ENCODE assay signal across 11 cellular contexts in genomic region chr18:24011095-24011917, GRCh38. TPM values are rescaled to one million over a fixed set of nuclear protein-coding genes. Genes with fewer than 3 reads are reported as not detected.
A peak's percentile ranks its signal among the peaks of the same experiment; 100 is the strongest.
DNase-seq lines count a peak whose midpoint lies in the region; ATAC-seq and FAIRE-seq lines count a peak whose summit lies in the region.
"Had no signal": no experiment of that assay in that cellular context is flagged by ENCODE, and none has a peak within 500 bp of the region (broad histone marks: within the 10 kb centered on the region; RNA-seq: fewer than 3 reads in every experiment).

No MANE protein-coding gene starts in this region.

- H3K27me3 ChIP-seq in CD4-positive, CD25-positive, alpha-beta regulatory T cell (ENCODE audit: control insufficient read depth, insufficient read depth, low read length): no peaks in the 10 kb centered on the region

- no peaks in the 10 kb centered on the region for H3K27me3 Mint-ChIP-seq in CD4-positive, CD25-positive, alpha-beta regulatory T cell
- H3K27me3 Mint-ChIP-seq in T-helper 1 cell treated with Interleukin-12 subunit alpha and Interleukin-12 subunit beta and Interleukin-4 antibody, amounts not matched to agents 30 μg/mL and 1 μg/mL, for 36 hours (ENCODE audit: low read depth): no peaks in the 10 kb centered on the region

- H3K4me3 Mint-ChIP-seq in CD4-positive, CD25-positive, alpha-beta regulatory T cell: peak overlapping the region; percentile 80 to 88 (median 84)
- peak overlapping the region; percentile 76 for H3K4me3 Mint-ChIP-seq in T-helper 1 cell treated with Interleukin-12 subunit alpha and Interleukin-12 subunit beta and Interleukin-4 antibody, amounts not matched to agents 30 μg/mL and 1 μg/mL, for 36 hours

- peak overlapping the region; percentile 91 to 99 (median 97) for H3K27ac Mint-ChIP-seq in CD4-positive, CD25-positive, alpha-beta regulatory T cell
- peak overlapping the region; percentile 92 for H3K27ac Mint-ChIP-seq in T-helper 1 cell treated with Interleukin-12 subunit alpha and Interleukin-12 subunit beta and Interleukin-4 antibody, amounts not matched to agents 30 μg/mL and 1 μg/mL, for 36 hours

- no peaks in the 10 kb centered on the region for H3K9me3 ChIP-seq in CD4-positive, CD25-positive, alpha-beta regulatory T cell (ENCODE audit: control insufficient read depth in 2 of 2, low read length in 2 of 2)

- H3K9me3 Mint-ChIP-seq in CD4-positive, CD25-positive, alpha-beta regulatory T cell: no peaks in the 10 kb centered on the region
- no peaks in the 10 kb centered on the region for H3K9me3 Mint-ChIP-seq in T-helper 1 cell treated with Interleukin-12 subunit alpha and Interleukin-12 subunit beta and Interleukin-4 antibody, amounts not matched to agents 30 μg/mL and 1 μg/mL, for 36 hours

- H3K27ac ChIP-seq in CD4-positive, CD25-positive, alpha-beta regulatory T cell (ENCODE audit: insufficient read depth, low read length, poor library complexity, severe bottlenecking): peak overlapping the region; percentile 93
- H3K27ac ChIP-seq: VCaP had no signal

- peaks cover 8% of the 10 kb centered on the region for H3K36me3 Mint-ChIP-seq in CD4-positive, CD25-positive, alpha-beta regulatory T cell
- peaks cover 6% of the 10 kb centered on the region for H3K36me3 Mint-ChIP-seq in T-helper 1 cell treated with Interleukin-12 subunit alpha and Interleukin-12 subunit beta and Interleukin-4 antibody, amounts not matched to agents 30 μg/mL and 1 μg/mL, for 36 hours (ENCODE audit: low read depth)

- peak in 2 of 3 donors; percentile 80 to 88 for DNase-seq in CD4-positive, CD25-positive, alpha-beta regulatory T cell
- peak; percentile 63 for DNase-seq in left lobe of liver (ENCODE audit: low spot score)
- no peak for DNase-seq in NCI-H1105 (lab: John Stamatoyannopoulos, UW)
- DNase-seq in frontal cortex (ENCODE audit: low spot score in 2 of 2): no peak
- DNase-seq: kidney glomerular epithelial cell, NCI-H1436, retina had no signal

- peaks cover 71% of the 10 kb centered on the region for H3K4me1 ChIP-seq in CD4-positive, CD25-positive, alpha-beta regulatory T cell (ENCODE audit: control insufficient read depth, insufficient read depth, low read length, poor library complexity, severe bottlenecking)

- peak; percentile 19 to 32 for ATAC-seq in CD4-positive, CD25-positive, alpha-beta regulatory T cell (ENCODE audit: low read depth in 2 of 2)
- peak; percentile 43 for ATAC-seq in left lobe of liver
- ATAC-seq in HG02973 (IDR thresholded peaks at IDR 0.05; ENCODE audit: unreplicated experiment): no peak

- no peak for FAIRE-seq in frontal cortex (lab: Jason Lieb, UNC)

- H3K4me1 Mint-ChIP-seq in CD4-positive, CD25-positive, alpha-beta regulatory T cell: peaks cover 34 to 75% (median 49%) of the 10 kb centered on the region in 4 donors
- H3K4me1 Mint-ChIP-seq in T-helper 1 cell treated with Interleukin-12 subunit alpha and Interleukin-12 subunit beta and Interleukin-4 antibody, amounts not matched to agents 30 μg/mL and 1 μg/mL, for 36 hours (ENCODE audit: low read depth): peaks cover 56% of the 10 kb centered on the region

- peak overlapping the region; percentile 81 for H3K4me3 ChIP-seq in CD4-positive, CD25-positive, alpha-beta regulatory T cell (ENCODE audit: low read depth, low read length)
- H3K4me3 ChIP-seq in GM08714 (ENCODE audit: low read length): peak overlapping the region; percentile 25; the same call in 1 of the 2 replicates

- H3K36me3 ChIP-seq in CD4-positive, CD25-positive, alpha-beta regulatory T cell (ENCODE audit: control insufficient read depth, insufficient read depth, low read length): no peaks in the 10 kb centered on the region

RNA-seq across cellular contexts. Expression of gene TTC39C, which starts 3.2 kb away (rescaled TPM):
- total RNA-seq in CD4-positive, CD25-positive, alpha-beta regulatory T cell: 274 TPM
- polyA plus RNA-seq in CD4-positive, CD25-positive, alpha-beta regulatory T cell: 100 to 1,000 TPM; 109 to 206 (median 167) TPM
- 133 TPM for total RNA-seq in left lobe of liver
- 54.2 TPM for total RNA-seq in frontal cortex

Comparison
In these comparisons a context has a peak if more than half of its experiments do, and no peak if none do; other contexts are left out.
1. DNase-seq: peak in CD4-positive, CD25-positive, alpha-beta regulatory T cell (2 of 3) and left lobe of liver (single experiment); none in NCI-H1105 (single experiment) and frontal cortex (0 of 2).